ENCODE assay signal across 1 cellular context in the genomic region with DNA sequence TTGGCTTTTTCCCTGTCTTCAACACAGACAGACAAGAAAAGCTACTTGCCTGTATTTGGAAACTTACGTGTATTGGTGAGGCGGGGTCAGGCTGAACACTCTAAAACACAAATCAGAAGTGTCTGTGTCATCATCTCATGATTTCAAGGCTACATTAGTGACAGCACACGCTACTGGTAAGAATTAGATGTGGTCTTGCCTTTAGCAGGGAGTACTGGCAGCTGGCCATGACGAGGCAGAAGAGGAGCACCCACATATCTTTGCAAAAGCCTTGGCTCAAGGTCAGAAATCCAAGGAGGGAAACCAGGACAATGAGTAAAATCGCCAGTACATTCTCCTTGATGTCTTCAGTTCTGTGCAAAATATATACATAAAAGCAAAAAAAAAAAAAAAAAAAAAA.
TF ChIP-seq lines count a peak whose summit lies in the region.

No MANE protein-coding gene starts in this region.

TF ChIP-seq in GM23338, 12 proteins besides CTCF, POLR2A, EP300 and RAD21 (continued from another document):
- TF ChIP-seq, protein P1, sequence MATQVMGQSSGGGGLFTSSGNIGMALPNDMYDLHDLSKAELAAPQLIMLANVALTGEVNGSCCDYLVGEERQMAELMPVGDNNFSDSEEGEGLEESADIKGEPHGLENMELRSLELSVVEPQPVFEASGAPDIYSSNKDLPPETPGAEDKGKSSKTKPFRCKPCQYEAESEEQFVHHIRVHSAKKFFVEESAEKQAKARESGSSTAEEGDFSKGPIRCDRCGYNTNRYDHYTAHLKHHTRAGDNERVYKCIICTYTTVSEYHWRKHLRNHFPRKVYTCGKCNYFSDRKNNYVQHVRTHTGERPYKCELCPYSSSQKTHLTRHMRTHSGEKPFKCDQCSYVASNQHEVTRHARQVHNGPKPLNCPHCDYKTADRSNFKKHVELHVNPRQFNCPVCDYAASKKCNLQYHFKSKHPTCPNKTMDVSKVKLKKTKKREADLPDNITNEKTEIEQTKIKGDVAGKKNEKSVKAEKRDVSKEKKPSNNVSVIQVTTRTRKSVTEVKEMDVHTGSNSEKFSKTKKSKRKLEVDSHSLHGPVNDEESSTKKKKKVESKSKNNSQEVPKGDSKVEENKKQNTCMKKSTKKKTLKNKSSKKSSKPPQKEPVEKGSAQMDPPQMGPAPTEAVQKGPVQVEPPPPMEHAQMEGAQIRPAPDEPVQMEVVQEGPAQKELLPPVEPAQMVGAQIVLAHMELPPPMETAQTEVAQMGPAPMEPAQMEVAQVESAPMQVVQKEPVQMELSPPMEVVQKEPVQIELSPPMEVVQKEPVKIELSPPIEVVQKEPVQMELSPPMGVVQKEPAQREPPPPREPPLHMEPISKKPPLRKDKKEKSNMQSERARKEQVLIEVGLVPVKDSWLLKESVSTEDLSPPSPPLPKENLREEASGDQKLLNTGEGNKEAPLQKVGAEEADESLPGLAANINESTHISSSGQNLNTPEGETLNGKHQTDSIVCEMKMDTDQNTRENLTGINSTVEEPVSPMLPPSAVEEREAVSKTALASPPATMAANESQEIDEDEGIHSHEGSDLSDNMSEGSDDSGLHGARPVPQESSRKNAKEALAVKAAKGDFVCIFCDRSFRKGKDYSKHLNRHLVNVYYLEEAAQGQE (IDR thresholded peaks at IDR 0.05; ENCODE audit: unreplicated experiment): no peak
- TF ChIP-seq EZH2 (IDR thresholded peaks at IDR 0.05; ENCODE audit: low read depth, unreplicated experiment) (no peak), ZNF331 (CRISPR knock-in tag; IDR thresholded peaks at IDR 0.05; ENCODE audit: low read depth) (no peak), ZNF114 (CRISPR knock-in tag; IDR thresholded peaks at IDR 0.05) (no peak), JUNB (IDR thresholded peaks at IDR 0.05; ENCODE audit: unreplicated experiment) (no peak), ZNF462 (CRISPR knock-in tag; IDR thresholded peaks at IDR 0.05) (no peak)
TF ChIP-seq in GM23338: peak in this region for 0.
